16 cellular contexts compared by ENCODE assay signal in the genomic region with DNA sequence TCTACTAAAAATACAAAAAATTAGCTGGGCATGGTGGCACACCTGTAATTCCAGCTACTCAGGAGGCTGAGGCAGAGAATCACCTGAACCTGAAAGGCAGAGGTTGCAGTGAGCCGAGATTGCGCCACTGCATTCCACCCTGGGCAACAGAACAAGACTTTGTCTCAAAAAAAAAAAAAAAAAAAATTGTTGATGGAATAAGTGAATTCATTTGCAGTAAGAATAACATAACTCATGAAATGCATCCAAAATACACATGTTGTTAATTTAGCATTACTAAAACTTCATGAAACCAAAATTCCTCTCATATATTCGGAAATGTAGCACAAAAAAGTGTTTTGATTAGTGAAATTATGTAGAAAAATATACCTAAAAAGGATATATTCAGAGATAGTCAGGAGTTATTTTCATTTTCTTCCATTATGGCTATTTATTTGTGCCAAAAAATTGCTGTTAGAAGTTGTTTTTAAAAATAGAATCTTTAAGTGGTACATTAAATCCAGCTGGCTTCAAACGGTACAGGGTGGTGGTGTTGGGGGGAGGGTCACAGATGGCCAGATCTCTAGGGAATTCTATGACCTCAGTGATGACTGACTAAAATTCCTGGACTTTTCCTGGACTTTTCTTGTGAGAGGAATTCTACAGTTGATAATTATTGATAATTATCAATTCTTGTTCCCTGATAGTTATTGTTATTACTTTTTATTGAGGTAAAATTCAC.
DNase-seq lines count a peak whose midpoint lies in the region; ATAC-seq and TF ChIP-seq lines count a peak whose summit lies in the region.
"Had no signal": no experiment of that assay in that cellular context is flagged by ENCODE, and none has a peak within 500 bp of the region (broad histone marks: within the 10 kb centered on the region; RNA-seq: fewer than 3 reads in every experiment).

No MANE protein-coding gene starts in this region.

- H3K9me3 Mint-ChIP-seq in activated CD4-positive, alpha-beta memory T cell treated with anti-CD3 and anti-CD28 coated beads, Interleukin-2, amount 10 ng/mL, durations not matched to agents 7 days and 5 days: peaks cover 7% of the 10 kb centered on the region

- H3K36me3 ChIP-seq in HUES48 (ENCODE audit: control insufficient read depth, insufficient read depth, low read length): no peaks in the 10 kb centered on the region
- no peaks in the 10 kb centered on the region for H3K36me3 ChIP-seq in body of pancreas (replicated peaks in 1 of 2; ENCODE audit: insufficient read depth in 1 of 2, low read depth in 2 of 2)
- no peaks in the 10 kb centered on the region for H3K36me3 ChIP-seq in iPS-20b (ENCODE audit: insufficient read depth, low read depth, low read length)
- H3K36me3 ChIP-seq: esophagus muscularis mucosa, pancreas, transverse colon had no signal

- H3K4me1 Mint-ChIP-seq in activated CD4-positive, alpha-beta memory T cell treated with anti-CD3 and anti-CD28 coated beads, Interleukin-2, amount 10 ng/mL, durations not matched to agents 7 days and 5 days: no peaks in the 10 kb centered on the region
- H3K4me1 Mint-ChIP-seq: activated naive CD4-positive, alpha-beta T cell treated with anti-CD3 and anti-CD28 coated beads, Interleukin-2, amount 10 ng/mL, durations not matched to agents 7 days and 5 days had no signal

- H3K4me1 ChIP-seq in HUES48 (ENCODE audit: control insufficient read depth, insufficient read depth, low read length) (peaks cover 25% of the 10 kb centered on the region), body of pancreas (no peaks in the 10 kb centered on the region), iPS-20b (ENCODE audit: insufficient read depth, low read length) (peaks cover 26% of the 10 kb centered on the region)
- H3K4me1 ChIP-seq: pancreas had no signal

- H3K27ac ChIP-seq in HUES48 (ENCODE audit: low read depth, low read length) (peak overlapping the region; percentile 84), body of pancreas (no peak overlapping the region), iPS-20b (ENCODE audit: low read length) (no peak overlapping the region)
- H3K27ac ChIP-seq: esophagus muscularis mucosa, KMS-11, pancreas had no signal

- H3K9ac ChIP-seq in HUES48 (ENCODE audit: low read depth, low read length) (no peak overlapping the region), iPS-20b (ENCODE audit: low read depth, low read length) (peak overlapping the region; percentile 32; the same call in 1 of the 2 replicates)
- H3K9ac ChIP-seq: KMS-11 had no signal

- no peak overlapping the region for H3K4me3 Mint-ChIP-seq in activated CD4-positive, alpha-beta memory T cell treated with anti-CD3 and anti-CD28 coated beads, Interleukin-2, amount 10 ng/mL, durations not matched to agents 7 days and 5 days
- H3K4me3 Mint-ChIP-seq: activated naive CD4-positive, alpha-beta T cell treated with anti-CD3 and anti-CD28 coated beads, Interleukin-2, amount 10 ng/mL, durations not matched to agents 7 days and 5 days had no signal

- DNase-seq in AG09319 (ENCODE audit: extremely low read depth, low read depth): peak; percentile 65
- peak in 3 of 4 donors; percentile 5 to 19 (median 9) for DNase-seq in body of pancreas
- DNase-seq in activated CD4-positive, alpha-beta memory T cell treated with anti-CD3 and anti-CD28 coated beads, Interleukin-2, amount 10 ng/mL, durations not matched to agents 7 days and 5 days: no peak
- DNase-seq in epidermal melanocyte (ENCODE audit: insufficient read length, low spot score): no peak
- DNase-seq in NOMO-1 (lab: John Stamatoyannopoulos, UW; ENCODE audit: unreplicated experiment in 2 of 2): no peak
- DNase-seq in T-helper 9 cell: no peak
- DNase-seq: activated naive CD4-positive, alpha-beta T cell treated with anti-CD3 and anti-CD28 coated beads, Interleukin-2, amount 10 ng/mL, durations not matched to agents 7 days and 5 days; midbrain; NCI-H526 treated with DMSO at 0.1 percent for 48 hours; pancreas; transverse colon had no signal

- H3K36me3 Mint-ChIP-seq in activated CD4-positive, alpha-beta memory T cell treated with anti-CD3 and anti-CD28 coated beads, Interleukin-2, amount 10 ng/mL, durations not matched to agents 7 days and 5 days (ENCODE audit: low read depth): no peaks in the 10 kb centered on the region
- H3K36me3 Mint-ChIP-seq: activated naive CD4-positive, alpha-beta T cell treated with anti-CD3 and anti-CD28 coated beads, Interleukin-2, amount 10 ng/mL, durations not matched to agents 7 days and 5 days had no signal

- no peak for ATAC-seq in body of pancreas
- ATAC-seq: pancreas, Right ventricle myocardium inferior had no signal

- no peak for TF ChIP-seq POLR2A in body of pancreas (IDR thresholded peaks at IDR 0.05)

- intact Hi-C loops in body of pancreas (cut with DNase I): no loop called here

- CTCF ChIA-PET in activated CD4-positive, alpha-beta memory T cell treated with anti-CD3 and anti-CD28 coated beads, Interleukin-2, amount 10 ng/mL, durations not matched to agents 7 days and 5 days (lab: Charles Lee): no interaction called here

- TF ChIP-seq CTCF in AG09319 (IDR thresholded peaks at IDR 0.05; ENCODE audit: low read depth, low read length) (no peak), body of pancreas (IDR thresholded peaks at IDR 0.05) (no peak)

- H3K27me3 Mint-ChIP-seq in activated CD4-positive, alpha-beta memory T cell treated with anti-CD3 and anti-CD28 coated beads, Interleukin-2, amount 10 ng/mL, durations not matched to agents 7 days and 5 days: no peaks in the 10 kb centered on the region
- H3K27me3 Mint-ChIP-seq: activated naive CD4-positive, alpha-beta T cell treated with anti-CD3 and anti-CD28 coated beads, Interleukin-2, amount 10 ng/mL, durations not matched to agents 7 days and 5 days had no signal

- no peaks in the 10 kb centered on the region for H3K27me3 ChIP-seq in HUES48 (ENCODE audit: control insufficient read depth, insufficient read depth, low read length)
- H3K27me3 ChIP-seq in body of pancreas: no peaks in the 10 kb centered on the region
- H3K27me3 ChIP-seq in iPS-20b (ENCODE audit: insufficient read depth, low read length): no peaks in the 10 kb centered on the region
- H3K27me3 ChIP-seq: esophagus muscularis mucosa, pancreas, transverse colon had no signal

- H3K9me3 ChIP-seq in HUES48 (ENCODE audit: control insufficient read depth, insufficient read depth, low read length) (peaks cover 7% of the 10 kb centered on the region; the same call in 1 of the 2 replicates), body of pancreas (no peaks in the 10 kb centered on the region), iPS-20b (ENCODE audit: insufficient read depth, low read depth, low read length) (peaks cover 13% of the 10 kb centered on the region; the same call in 1 of the 2 replicates)
- H3K9me3 ChIP-seq: pancreas had no signal

- no peak overlapping the region for H3K27ac Mint-ChIP-seq in activated CD4-positive, alpha-beta memory T cell treated with anti-CD3 and anti-CD28 coated beads, Interleukin-2, amount 10 ng/mL, durations not matched to agents 7 days and 5 days
- H3K27ac Mint-ChIP-seq: activated naive CD4-positive, alpha-beta T cell treated with anti-CD3 and anti-CD28 coated beads, Interleukin-2, amount 10 ng/mL, durations not matched to agents 7 days and 5 days had no signal

- H3K4me3 ChIP-seq in HUES48 (ENCODE audit: low read depth, low read length) (no peak overlapping the region), body of pancreas (no peak overlapping the region), iPS-20b (ENCODE audit: low read length) (no peak overlapping the region)
- H3K4me3 ChIP-seq: esophagus muscularis mucosa, pancreas, transverse colon had no signal

- WGBS in body of pancreas, 2 donors: 65 to 85% methylated on average over 4 of the region's 4 CpGs

- POLR2A ChIA-PET in activated CD4-positive, alpha-beta memory T cell treated with anti-CD3 and anti-CD28 coated beads, Interleukin-2, amount 10 ng/mL, durations not matched to agents 7 days and 5 days (lab: Charles Lee): no interaction called here

Comparison
In these comparisons a context has a peak if more than half of its experiments do, and no peak if none do; other contexts are left out.
1. DNase-seq: peak in AG09319 (single experiment) and body of pancreas (3 of 4); none in activated CD4-positive, alpha-beta memory T cell treated with anti-CD3 and anti-CD28 coated beads, Interleukin-2, amount 10 ng/mL, durations not matched to agents 7 days and 5 days (single experiment), epidermal melanocyte (single experiment), NOMO-1 (0 of 2) and T-helper 9 cell (single experiment).